In the genomic region with DNA sequence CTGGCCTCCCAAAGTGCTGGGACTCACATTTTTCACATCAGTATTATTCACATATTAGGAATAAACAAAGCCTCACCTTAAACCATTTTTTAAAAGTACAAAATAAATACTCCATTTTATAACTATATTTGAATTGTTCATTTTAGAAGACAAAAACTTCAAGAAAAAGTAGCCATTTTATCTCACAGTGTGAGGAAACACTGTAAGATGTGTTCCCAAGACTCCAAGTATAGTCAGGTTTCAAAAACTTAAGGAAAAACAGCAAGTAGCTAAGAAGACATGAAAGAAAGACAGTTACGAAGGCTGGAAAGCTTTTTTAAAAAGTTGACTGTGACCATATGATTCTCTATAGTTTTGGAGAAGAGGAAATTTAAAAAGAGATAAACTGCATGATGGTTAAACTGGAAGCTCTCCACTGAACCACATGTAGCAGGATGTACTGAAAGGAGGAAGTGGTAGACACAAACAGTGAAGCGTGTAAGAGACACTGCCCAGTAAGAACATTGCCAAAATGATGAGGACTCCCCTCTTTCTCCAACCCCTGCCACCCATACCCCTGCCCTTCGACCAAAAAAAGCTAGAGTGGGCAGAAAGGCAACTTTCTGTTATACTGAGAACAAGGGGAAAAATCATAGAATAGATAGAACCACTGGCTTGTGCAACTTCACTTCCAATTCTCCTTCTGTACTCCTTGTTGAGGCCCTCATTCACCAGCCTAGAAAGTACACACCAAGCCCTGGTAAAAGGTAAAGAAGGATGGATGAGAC, we compare ENCODE assay signal across 9 cellular contexts. TPM values are rescaled to one million over a fixed set of nuclear protein-coding genes. Genes with fewer than 3 reads are reported as not detected.
DNase-seq lines count a peak whose midpoint lies in the region; ATAC-seq, FAIRE-seq and TF ChIP-seq lines count a peak whose summit lies in the region.
"Had no signal": no experiment of that assay in that cellular context is flagged by ENCODE, and none has a peak within 500 bp of the region (broad histone marks: within the 10 kb centered on the region; RNA-seq: fewer than 3 reads in every experiment).

No MANE protein-coding gene starts in this region.

- intact Hi-C loops in left lung (cut with DNase I): no loop called here

- H3K4me1 ChIP-seq in left lung: no peaks in the 10 kb centered on the region
- H3K4me1 ChIP-seq: gastrocnemius medialis had no signal

- DNase-seq in KBM-7 (peak; percentile 74), left lung (no peak), brain microvascular endothelial cell (no peak), NCI-H226 (no peak), urothelium cell line (ENCODE audit: low spot score) (no peak)
- DNase-seq in activated CD4-positive, CD25-positive, alpha-beta regulatory T cell (lab: John Stamatoyannopoulos, UW): no peak
- DNase-seq: gastrocnemius medialis had no signal

- no peaks in the 10 kb centered on the region for H3K9me3 ChIP-seq in left lung
- H3K9me3 ChIP-seq: gastrocnemius medialis had no signal

- H3K36me3 ChIP-seq in left lung (peaks cover 0 to 81% of the 10 kb centered on the region in 2 donors), brain microvascular endothelial cell (replicated peaks) (peaks cover 39% of the 10 kb centered on the region)

- H3K27me3 ChIP-seq in left lung (no peaks in the 10 kb centered on the region), brain microvascular endothelial cell (replicated peaks) (no peaks in the 10 kb centered on the region)
- H3K27me3 ChIP-seq: gastrocnemius medialis had no signal

- peak; percentile 90 for ATAC-seq in GM18517 (IDR thresholded peaks at IDR 0.05; ENCODE audit: unreplicated experiment)
- ATAC-seq in GM21717 (IDR thresholded peaks at IDR 0.05; ENCODE audit: unreplicated experiment): peak; percentile 94
- peak; percentile 36 for ATAC-seq in left lung
- ATAC-seq: gastrocnemius medialis had no signal

- peak overlapping the region in 1 of 2 donors; percentile 50 for H3K27ac ChIP-seq in left lung
- no peak overlapping the region for H3K27ac ChIP-seq in brain microvascular endothelial cell
- H3K27ac ChIP-seq: gastrocnemius medialis had no signal

- no peak for FAIRE-seq in urothelium cell line (lab: Jason Lieb, UNC)

- H3K4me3 ChIP-seq in left lung (no peak overlapping the region), brain microvascular endothelial cell (ENCODE audit: low read depth, low read length) (no peak overlapping the region)
- H3K4me3 ChIP-seq: gastrocnemius medialis had no signal

- in situ Hi-C loops in KBM-7 (cut with MboI; ENCODE audit: low pct_unique_long_range_greater_than_20kb, low sequenced_read_pairs): no loop called here
- in situ Hi-C loops in brain microvascular endothelial cell (cut with HindIII; ENCODE audit: low pct_ligation_motif_present, low sequenced_read_pairs): no loop called here

- no peak for TF ChIP-seq CTCF in left lung (IDR thresholded peaks at IDR 0.05)
- no peak for TF ChIP-seq CTCF in brain microvascular endothelial cell (IDR thresholded peaks at IDR 0.05; ENCODE audit: low read depth, low read length, missing control alignments)

RNA-seq across cellular contexts. Expression of gene TMF1, which starts 6.2 kb away (rescaled TPM):
- total RNA-seq in left lung: 10 to 100 TPM; 38.4 to 40.8 TPM

RNA-seq across cellular contexts. Expression of gene UBA3, which starts 21.8 kb away (rescaled TPM):
- 10 to 100 TPM; 61.3 to 62.2 TPM for total RNA-seq in left lung

RNA-seq across cellular contexts. Expression of gene ARL6IP5, which starts 26.4 kb away (rescaled TPM):
- total RNA-seq in left lung: 100 to 1,000 TPM; 179 to 184 TPM

RNA-seq across cellular contexts. Expression of gene EOGT, which starts 44.9 kb away (rescaled TPM):
- 10 to 100 TPM; 27.9 to 32.6 TPM for total RNA-seq in left lung

Comparison
In these comparisons a context has a peak if more than half of its experiments do, and no peak if none do; other contexts are left out.
1. ATAC-seq: peak in every context shown above with its lines; median percentile 94 in GM21717; 90 in GM18517; 36 in left lung.